ENCODE assay signal across 1 cellular context in the genomic region with DNA sequence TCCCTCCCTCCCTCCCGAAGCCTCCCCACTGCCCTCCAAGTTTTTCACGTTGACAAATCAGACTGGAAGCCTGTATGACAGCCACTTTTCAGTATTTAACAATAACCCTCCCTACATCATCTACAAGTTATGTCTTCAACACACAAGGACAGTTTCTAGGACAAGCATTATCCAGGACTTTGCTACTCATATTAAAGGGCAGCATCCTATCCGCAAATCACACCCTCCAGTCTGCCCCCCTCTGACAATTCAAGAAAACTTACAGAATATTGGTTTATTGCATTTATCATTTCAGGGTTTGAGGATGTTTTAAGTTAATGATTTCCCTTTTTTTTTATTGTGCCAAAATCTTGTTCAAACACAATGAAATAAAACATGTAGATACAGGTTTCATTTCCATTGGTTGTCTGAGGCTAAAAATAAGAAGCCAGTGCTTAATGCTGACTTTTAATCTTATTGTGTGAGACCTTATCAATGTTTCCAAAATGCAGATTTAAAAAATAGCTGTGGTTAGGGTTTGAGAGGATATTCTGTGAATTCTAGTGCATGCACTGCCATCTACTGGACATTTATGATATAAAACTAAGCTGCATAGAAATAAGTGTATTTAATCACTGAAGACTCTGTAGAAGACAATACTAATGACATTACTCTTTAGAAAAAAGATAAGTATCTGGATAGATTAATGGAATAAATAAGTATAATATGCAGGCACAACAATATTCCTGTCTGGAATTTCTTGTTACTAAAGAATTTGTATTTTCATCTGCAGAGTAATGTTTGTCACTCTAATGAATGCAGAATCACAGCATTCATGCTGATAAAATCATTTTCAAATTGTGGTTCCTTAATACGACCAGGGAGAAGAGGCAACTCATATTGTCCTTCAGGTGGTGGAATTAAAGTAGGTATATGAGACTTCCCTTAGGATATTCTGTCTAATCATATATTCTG.
TF ChIP-seq lines count a peak whose summit lies in the region.

No MANE protein-coding gene starts in this region.

TF ChIP-seq in GM23338, 12 proteins besides CTCF, POLR2A, EP300 and RAD21 (continued from another document):
- TF ChIP-seq, protein P1, sequence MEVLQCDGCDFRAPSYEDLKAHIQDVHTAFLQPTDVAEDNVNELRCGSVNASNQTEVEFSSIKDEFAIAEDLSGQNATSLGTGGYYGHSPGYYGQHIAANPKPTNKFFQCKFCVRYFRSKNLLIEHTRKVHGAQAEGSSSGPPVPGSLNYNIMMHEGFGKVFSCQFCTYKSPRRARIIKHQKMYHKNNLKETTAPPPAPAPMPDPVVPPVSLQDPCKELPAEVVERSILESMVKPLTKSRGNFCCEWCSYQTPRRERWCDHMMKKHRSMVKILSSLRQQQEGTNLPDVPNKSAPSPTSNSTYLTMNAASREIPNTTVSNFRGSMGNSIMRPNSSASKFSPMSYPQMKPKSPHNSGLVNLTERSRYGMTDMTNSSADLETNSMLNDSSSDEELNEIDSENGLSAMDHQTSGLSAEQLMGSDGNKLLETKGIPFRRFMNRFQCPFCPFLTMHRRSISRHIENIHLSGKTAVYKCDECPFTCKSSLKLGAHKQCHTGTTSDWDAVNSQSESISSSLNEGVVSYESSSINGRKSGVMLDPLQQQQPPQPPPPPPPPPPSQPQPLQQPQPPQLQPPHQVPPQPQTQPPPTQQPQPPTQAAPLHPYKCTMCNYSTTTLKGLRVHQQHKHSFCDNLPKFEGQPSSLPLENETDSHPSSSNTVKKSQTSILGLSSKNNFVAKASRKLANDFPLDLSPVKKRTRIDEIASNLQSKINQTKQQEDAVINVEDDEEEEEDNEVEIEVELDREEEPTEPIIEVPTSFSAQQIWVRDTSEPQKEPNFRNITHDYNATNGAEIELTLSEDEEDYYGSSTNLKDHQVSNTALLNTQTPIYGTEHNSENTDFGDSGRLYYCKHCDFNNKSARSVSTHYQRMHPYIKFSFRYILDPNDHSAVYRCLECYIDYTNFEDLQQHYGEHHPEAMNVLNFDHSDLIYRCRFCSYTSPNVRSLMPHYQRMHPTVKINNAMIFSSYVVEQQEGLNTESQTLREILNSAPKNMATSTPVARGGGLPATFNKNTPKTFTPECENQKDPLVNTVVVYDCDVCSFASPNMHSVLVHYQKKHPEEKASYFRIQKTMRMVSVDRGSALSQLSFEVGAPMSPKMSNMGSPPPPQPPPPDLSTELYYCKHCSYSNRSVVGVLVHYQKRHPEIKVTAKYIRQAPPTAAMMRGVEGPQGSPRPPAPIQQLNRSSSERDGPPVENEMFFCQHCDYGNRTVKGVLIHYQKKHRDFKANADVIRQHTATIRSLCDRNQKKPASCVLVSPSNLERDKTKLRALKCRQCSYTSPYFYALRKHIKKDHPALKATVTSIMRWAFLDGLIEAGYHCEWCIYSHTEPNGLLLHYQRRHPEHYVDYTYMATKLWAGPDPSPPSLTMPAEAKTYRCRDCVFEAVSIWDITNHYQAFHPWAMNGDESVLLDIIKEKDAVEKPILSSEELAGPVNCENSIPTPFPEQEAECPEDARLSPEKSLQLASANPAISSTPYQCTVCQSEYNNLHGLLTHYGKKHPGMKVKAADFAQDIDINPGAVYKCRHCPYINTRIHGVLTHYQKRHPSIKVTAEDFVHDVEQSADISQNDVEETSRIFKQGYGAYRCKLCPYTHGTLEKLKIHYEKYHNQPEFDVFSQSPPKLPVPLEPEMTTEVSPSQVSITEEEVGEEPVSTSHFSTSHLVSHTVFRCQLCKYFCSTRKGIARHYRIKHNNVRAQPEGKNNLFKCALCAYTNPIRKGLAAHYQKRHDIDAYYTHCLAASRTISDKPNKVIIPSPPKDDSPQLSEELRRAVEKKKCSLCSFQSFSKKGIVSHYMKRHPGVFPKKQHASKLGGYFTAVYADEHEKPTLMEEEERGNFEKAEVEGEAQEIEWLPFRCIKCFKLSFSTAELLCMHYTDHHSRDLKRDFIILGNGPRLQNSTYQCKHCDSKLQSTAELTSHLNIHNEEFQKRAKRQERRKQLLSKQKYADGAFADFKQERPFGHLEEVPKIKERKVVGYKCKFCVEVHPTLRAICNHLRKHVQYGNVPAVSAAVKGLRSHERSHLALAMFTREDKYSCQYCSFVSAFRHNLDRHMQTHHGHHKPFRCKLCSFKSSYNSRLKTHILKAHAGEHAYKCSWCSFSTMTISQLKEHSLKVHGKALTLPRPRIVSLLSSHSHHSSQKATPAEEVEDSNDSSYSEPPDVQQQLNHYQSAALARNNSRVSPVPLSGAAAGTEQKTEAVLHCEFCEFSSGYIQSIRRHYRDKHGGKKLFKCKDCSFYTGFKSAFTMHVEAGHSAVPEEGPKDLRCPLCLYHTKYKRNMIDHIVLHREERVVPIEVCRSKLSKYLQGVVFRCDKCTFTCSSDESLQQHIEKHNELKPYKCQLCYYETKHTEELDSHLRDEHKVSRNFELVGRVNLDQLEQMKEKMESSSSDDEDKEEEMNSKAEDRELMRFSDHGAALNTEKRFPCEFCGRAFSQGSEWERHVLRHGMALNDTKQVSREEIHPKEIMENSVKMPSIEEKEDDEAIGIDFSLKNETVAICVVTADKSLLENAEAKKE (CRISPR knock-in tag; IDR thresholded peaks at IDR 0.05), result no peak
- TF ChIP-seq NANOG (IDR thresholded peaks at IDR 0.05; ENCODE audit: borderline replicate concordance), result no peak
- TF ChIP-seq, protein P2, sequence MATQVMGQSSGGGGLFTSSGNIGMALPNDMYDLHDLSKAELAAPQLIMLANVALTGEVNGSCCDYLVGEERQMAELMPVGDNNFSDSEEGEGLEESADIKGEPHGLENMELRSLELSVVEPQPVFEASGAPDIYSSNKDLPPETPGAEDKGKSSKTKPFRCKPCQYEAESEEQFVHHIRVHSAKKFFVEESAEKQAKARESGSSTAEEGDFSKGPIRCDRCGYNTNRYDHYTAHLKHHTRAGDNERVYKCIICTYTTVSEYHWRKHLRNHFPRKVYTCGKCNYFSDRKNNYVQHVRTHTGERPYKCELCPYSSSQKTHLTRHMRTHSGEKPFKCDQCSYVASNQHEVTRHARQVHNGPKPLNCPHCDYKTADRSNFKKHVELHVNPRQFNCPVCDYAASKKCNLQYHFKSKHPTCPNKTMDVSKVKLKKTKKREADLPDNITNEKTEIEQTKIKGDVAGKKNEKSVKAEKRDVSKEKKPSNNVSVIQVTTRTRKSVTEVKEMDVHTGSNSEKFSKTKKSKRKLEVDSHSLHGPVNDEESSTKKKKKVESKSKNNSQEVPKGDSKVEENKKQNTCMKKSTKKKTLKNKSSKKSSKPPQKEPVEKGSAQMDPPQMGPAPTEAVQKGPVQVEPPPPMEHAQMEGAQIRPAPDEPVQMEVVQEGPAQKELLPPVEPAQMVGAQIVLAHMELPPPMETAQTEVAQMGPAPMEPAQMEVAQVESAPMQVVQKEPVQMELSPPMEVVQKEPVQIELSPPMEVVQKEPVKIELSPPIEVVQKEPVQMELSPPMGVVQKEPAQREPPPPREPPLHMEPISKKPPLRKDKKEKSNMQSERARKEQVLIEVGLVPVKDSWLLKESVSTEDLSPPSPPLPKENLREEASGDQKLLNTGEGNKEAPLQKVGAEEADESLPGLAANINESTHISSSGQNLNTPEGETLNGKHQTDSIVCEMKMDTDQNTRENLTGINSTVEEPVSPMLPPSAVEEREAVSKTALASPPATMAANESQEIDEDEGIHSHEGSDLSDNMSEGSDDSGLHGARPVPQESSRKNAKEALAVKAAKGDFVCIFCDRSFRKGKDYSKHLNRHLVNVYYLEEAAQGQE (IDR thresholded peaks at IDR 0.05; ENCODE audit: unreplicated experiment), result no peak
- TF ChIP-seq ZNF114 (CRISPR knock-in tag; IDR thresholded peaks at IDR 0.05), result no peak
